Comparison of ENCODE assay signal across 30 cellular contexts in genomic region chr10:133133471-133134231, GRCh38. TPM values are rescaled to one million over a fixed set of nuclear protein-coding genes. Genes with fewer than 3 reads are reported as not detected.
DNase-seq lines count a peak whose midpoint lies in the region; ATAC-seq, FAIRE-seq and TF ChIP-seq lines count a peak whose summit lies in the region.
"Had no signal": no experiment of that assay in that cellular context is flagged by ENCODE, and none has a peak within 500 bp of the region (broad histone marks: within the 10 kb centered on the region; RNA-seq: fewer than 3 reads in every experiment).

No MANE protein-coding gene starts in this region.

- TF ChIP-seq CTCF in Panc1 (IDR thresholded peaks at IDR 0.05) (no peak), kidney (IDR thresholded peaks at IDR 0.05; ENCODE audit: borderline replicate concordance, extremely low read depth, insufficient read depth) (no peak), psoas muscle (IDR thresholded peaks at IDR 0.05) (no peak), GM20000 (IDR thresholded peaks at IDR 0.05; ENCODE audit: extremely low read depth, missing control alignments) (no peak)

- H3K4me3 Mint-ChIP-seq in activated CD8-positive, alpha-beta memory T cell treated with anti-CD3 and anti-CD28 coated beads, Interleukin-2, amount 10 ng/mL, durations not matched to agents 7 days and 5 days: no peak overlapping the region
- H3K4me3 Mint-ChIP-seq: brain; CD4-positive, CD25-positive, alpha-beta regulatory T cell; natural killer cell treated with Interleukin-12 subunit alpha and Interleukin-12 subunit beta and Interleukin-15 and Interleukin-18, amount 100 ng/mL, for 72 hours; stimulated activated naive B cell treated with anti-CD40 and anti-IgM and Interleukin-4, amounts not matched to agents 10 μg/mL and 1 μg/mL and 100 μg/mL, for 72 hours; T-cell had no signal

- DNase-seq in Panc1 (ENCODE audit: low read depth, low spot score): no peak
- DNase-seq in activated CD8-positive, alpha-beta memory T cell treated with anti-CD3 and anti-CD28 coated beads, Interleukin-2, amount 10 ng/mL, durations not matched to agents 7 days and 5 days: peak; percentile 33
- DNase-seq in kidney: peak; percentile 67
- peak; percentile 6 to 38 for DNase-seq in psoas muscle
- DNase-seq in DMS53 treated with DMSO at 0.1 percent for 48 hours (lab: John Stamatoyannopoulos, UW; ENCODE audit: unreplicated experiment): no peak
- DNase-seq in GM20000 (ENCODE audit: low spot score): no peak
- DNase-seq in MG63: no peak
- DNase-seq in SHP77 treated with DMSO at 0.1 percent for 48 hours (lab: John Stamatoyannopoulos, UW): no peak
- DNase-seq: activated CD4-positive, alpha-beta T cell treated with anti-CD3 and anti-CD28 coated beads for 1 hour; CD4-positive, CD25-positive, alpha-beta regulatory T cell; KG1; midbrain; MV-4-11; NCI-H1694 treated with DMSO at 0.1 percent for 48 hours; NCI-H226; NCI-H748 treated with DMSO at 0.1 percent for 48 hours; SIG-M5; stimulated activated CD4-positive, alpha-beta T cell treated with anti-CD3 and anti-CD28 coated beads, Interleukin-2, amount 100 ng/mL, for 24 hours; stimulated activated naive B cell treated with anti-CD40 and anti-IgM and Interleukin-4, amounts not matched to agents 10 μg/mL and 1 μg/mL and 100 μg/mL, for 72 hours; T-cell had no signal

- no peak for FAIRE-seq in kidney (lab: Jason Lieb, UNC)
- FAIRE-seq: colon, G401.6 had no signal

- in situ Hi-C loops in Panc1 (cut with HindIII; ENCODE audit: low pct_unique_long_range_greater_than_20kb, low sequenced_read_pairs): no loop called here

- H3K27me3 Mint-ChIP-seq in activated CD8-positive, alpha-beta memory T cell treated with anti-CD3 and anti-CD28 coated beads, Interleukin-2, amount 10 ng/mL, durations not matched to agents 7 days and 5 days: no peaks in the 10 kb centered on the region
- H3K27me3 Mint-ChIP-seq: brain; CD4-positive, CD25-positive, alpha-beta regulatory T cell; natural killer cell treated with Interleukin-12 subunit alpha and Interleukin-12 subunit beta and Interleukin-15 and Interleukin-18, amount 100 ng/mL, for 72 hours; stimulated activated naive B cell treated with anti-CD40 and anti-IgM and Interleukin-4, amounts not matched to agents 10 μg/mL and 1 μg/mL and 100 μg/mL, for 72 hours; T-cell had no signal

- ATAC-seq in Panc1 (0 out of 2 replicates have a peak, but pooled peaks have one; percentile 9), psoas muscle (no peak)
- ATAC-seq in activated CD8-positive, alpha-beta memory T cell treated with anti-CD3 and anti-CD28 coated beads, Interleukin-2, amount 10 ng/mL, durations not matched to agents 7 days and 5 days: no peak
- ATAC-seq: T-cell had no signal

- no peak overlapping the region for H3K27ac Mint-ChIP-seq in activated CD8-positive, alpha-beta memory T cell treated with anti-CD3 and anti-CD28 coated beads, Interleukin-2, amount 10 ng/mL, durations not matched to agents 7 days and 5 days
- H3K27ac Mint-ChIP-seq: CD4-positive, CD25-positive, alpha-beta regulatory T cell; natural killer cell treated with Interleukin-12 subunit alpha and Interleukin-12 subunit beta and Interleukin-15 and Interleukin-18, amount 100 ng/mL, for 72 hours; progenitor cell of endocrine pancreas; stimulated activated naive B cell treated with anti-CD40 and anti-IgM and Interleukin-4, amounts not matched to agents 10 μg/mL and 1 μg/mL and 100 μg/mL, for 72 hours; T-cell had no signal

- BruUV-seq in Panc1 (replicated peaks; lab: Mats Ljungman, UMichigan): no TSS peak

- intact Hi-C loops in Panc1 (cut with micrococcal nuclease; ENCODE audit: unreplicated experiment) (no loop called here), kidney (cut with DNase I) (no loop called here), psoas muscle (cut with DNase I) (no loop called here)

- H3K36me3 Mint-ChIP-seq in activated CD8-positive, alpha-beta memory T cell treated with anti-CD3 and anti-CD28 coated beads, Interleukin-2, amount 10 ng/mL, durations not matched to agents 7 days and 5 days: no peaks in the 10 kb centered on the region
- H3K36me3 Mint-ChIP-seq: brain; CD4-positive, CD25-positive, alpha-beta regulatory T cell; natural killer cell treated with Interleukin-12 subunit alpha and Interleukin-12 subunit beta and Interleukin-15 and Interleukin-18, amount 100 ng/mL, for 72 hours; stimulated activated naive B cell treated with anti-CD40 and anti-IgM and Interleukin-4, amounts not matched to agents 10 μg/mL and 1 μg/mL and 100 μg/mL, for 72 hours; T-cell had no signal

- H3K9me3 ChIP-seq in Panc1 (ENCODE audit: control insufficient read depth, insufficient read depth, low read depth, low read length) (no peaks in the 10 kb centered on the region), kidney (ENCODE audit: control insufficient read depth in 1 of 2, low read length in 2 of 2) (no peaks in the 10 kb centered on the region), psoas muscle (no peaks in the 10 kb centered on the region), MG63 (no peaks in the 10 kb centered on the region)
- H3K9me3 ChIP-seq: thoracic aorta had no signal

- H3K27me3 ChIP-seq in Panc1 (ENCODE audit: control insufficient read depth, insufficient read depth, low read length) (no peaks in the 10 kb centered on the region), psoas muscle (ENCODE audit: insufficient read depth in 3 of 3, low read length in 2 of 3) (peaks cover 0 to 3% (median 0%) of the 10 kb centered on the region in 3 donors), MG63 (peaks cover 3% of the 10 kb centered on the region; the same call in 1 of the 2 replicates)

- no peaks in the 10 kb centered on the region for H3K9me3 Mint-ChIP-seq in activated CD8-positive, alpha-beta memory T cell treated with anti-CD3 and anti-CD28 coated beads, Interleukin-2, amount 10 ng/mL, durations not matched to agents 7 days and 5 days (ENCODE audit: low read depth)
- H3K9me3 Mint-ChIP-seq: natural killer cell treated with Interleukin-12 subunit alpha and Interleukin-12 subunit beta and Interleukin-15 and Interleukin-18, amount 100 ng/mL, for 72 hours; stimulated activated naive B cell treated with anti-CD40 and anti-IgM and Interleukin-4, amounts not matched to agents 10 μg/mL and 1 μg/mL and 100 μg/mL, for 72 hours; T-cell had no signal

- H3K27ac ChIP-seq in Panc1 (ENCODE audit: low read length) (no peak overlapping the region), kidney (ENCODE audit: low read depth in 2 of 2, low read length in 2 of 2) (no peak overlapping the region), psoas muscle (no peak overlapping the region)
- H3K27ac ChIP-seq: skin epidermis, thoracic aorta had no signal

- H3K36me3 ChIP-seq in Panc1 (ENCODE audit: control insufficient read depth, insufficient read depth, low read length) (no peaks in the 10 kb centered on the region), kidney (ENCODE audit: control insufficient read depth in 1 of 2, insufficient read depth in 2 of 2, low read length in 2 of 2) (no peaks in the 10 kb centered on the region), psoas muscle (ENCODE audit: insufficient read depth in 1 of 2, low read depth in 1 of 2) (no peaks in the 10 kb centered on the region), MG63 (no peaks in the 10 kb centered on the region)
- H3K36me3 ChIP-seq: thoracic aorta had no signal

- no peak overlapping the region for H3K9ac ChIP-seq in kidney (ENCODE audit: low read length in 2 of 2)

- H3K4me1 Mint-ChIP-seq in activated CD8-positive, alpha-beta memory T cell treated with anti-CD3 and anti-CD28 coated beads, Interleukin-2, amount 10 ng/mL, durations not matched to agents 7 days and 5 days: no peaks in the 10 kb centered on the region
- H3K4me1 Mint-ChIP-seq: brain; CD4-positive, CD25-positive, alpha-beta regulatory T cell had no signal

- H3K4me1 ChIP-seq in Panc1 (ENCODE audit: control insufficient read depth, insufficient read depth, low read length) (no peaks in the 10 kb centered on the region; the same call in none of the 2 replicates), kidney (ENCODE audit: control insufficient read depth in 1 of 2, insufficient read depth in 1 of 2, low read depth in 1 of 2, low read length in 2 of 2) (no peaks in the 10 kb centered on the region), psoas muscle (no peaks in the 10 kb centered on the region)

- POLR2A ChIA-PET in Panc1 (lab: Charles Lee): no interaction called here

- WGBS in psoas muscle, 3 donors: 76 to 89% (median 85%) methylated on average over 17 to 20 of the region's 20 CpGs

- CTCF ChIA-PET in Panc1 (lab: Charles Lee): no interaction called here
- CTCF ChIA-PET in activated CD8-positive, alpha-beta memory T cell treated with anti-CD3 and anti-CD28 coated beads, Interleukin-2, amount 10 ng/mL, durations not matched to agents 7 days and 5 days (lab: Charles Lee): interaction anchor here (1.0 kb wide), 1 partner anchor 9 kb away, joined by 3 read pairs; no protein-coding TSS in a partner anchor

- H3K4me3 ChIP-seq in Panc1 (ENCODE audit: low read depth in 2 of 2, low read length in 2 of 2) (no peak overlapping the region), kidney (ENCODE audit: low read length in 2 of 2) (no peak overlapping the region), psoas muscle (no peak overlapping the region), MG63 (no peak overlapping the region)
- H3K4me3 ChIP-seq: skin epidermis, thoracic aorta had no signal

RNA-seq across cellular contexts. Expression of gene KNDC1, which starts 26.4 kb away (rescaled TPM):
- 2.6 TPM for total RNA-seq in Panc1 (2021; ENCODE audit: unreplicated experiment)
- 8.2 TPM for polyA plus RNA-seq in Panc1 (2012; ENCODE audit: insufficient read length)
- total RNA-seq in activated CD8-positive, alpha-beta memory T cell treated with anti-CD3 and anti-CD28 coated beads, Interleukin-2, amount 10 ng/mL, durations not matched to agents 7 days and 5 days: under 1 TPM in 1 of 2 experiments, not detected in 1; 0.32 TPM
- 8.7 TPM for total RNA-seq in kidney
- 0.43 TPM for polyA plus RNA-seq in kidney (ENCODE audit: insufficient read depth, low read depth, low replicate concordance)
- total RNA-seq in psoas muscle: under 1 TPM in 1 of 4 donors, not detected in 3; 0.10 TPM
- under 1 TPM in 2 of 3 donors, not detected in 1; under 0.01 to 0.01 TPM for polyA plus RNA-seq in psoas muscle
- 0.92 and 1.5 TPM in 2 replicates for total RNA-seq in MG63 (2014; rRNA removed; shearing (Covaris generic); ENCODE audit: low replicate concordance)
- total RNA-seq: glomerular endothelial cell, HT1080 had no signal
- polyA plus RNA-seq: CD4-positive, CD25-positive, alpha-beta regulatory T cell had no signal

RNA-seq across cellular contexts. Expression of gene ADGRA1, which starts 45.9 kb away (rescaled TPM):
- 0.05 TPM for total RNA-seq in Panc1 (2021; ENCODE audit: unreplicated experiment)
- not detected for polyA plus RNA-seq in Panc1 (2012; ENCODE audit: insufficient read length)
- not detected for total RNA-seq in activated CD8-positive, alpha-beta memory T cell treated with anti-CD3 and anti-CD28 coated beads, Interleukin-2, amount 10 ng/mL, durations not matched to agents 7 days and 5 days
- total RNA-seq in kidney: 0.91 TPM
- polyA plus RNA-seq in kidney (ENCODE audit: insufficient read depth, low read depth, low replicate concordance): 1.1 TPM
- total RNA-seq in psoas muscle: under 1 TPM in 3 of 4 donors, not detected in 1; 0.06 to 0.84 (median 0.44) TPM
- under 1 TPM in 2 of 3 donors, not detected in 1; 0.05 to 0.08 TPM for polyA plus RNA-seq in psoas muscle
- total RNA-seq in MG63 (2014; rRNA removed; shearing (Covaris generic); ENCODE audit: low replicate concordance): not detected in 2 replicates
- total RNA-seq: activated CD8-positive, alpha-beta memory T cell treated with anti-CD3 and anti-CD28 coated beads for 36 hours; CD4-positive, CD25-positive, alpha-beta regulatory T cell; glomerular endothelial cell; HT1080; natural killer cell treated with Interleukin-12 subunit alpha and Interleukin-12 subunit beta and Interleukin-15 and Interleukin-18, amount 100 ng/mL, for 72 hours; T-cell; thoracic aorta had no signal
- polyA plus RNA-seq: CD4-positive, CD25-positive, alpha-beta regulatory T cell had no signal

Comparison
In these comparisons a context has a peak if more than half of its experiments do, and no peak if none do; other contexts are left out.
1. DNase-seq: peak in activated CD8-positive, alpha-beta memory T cell treated with anti-CD3 and anti-CD28 coated beads, Interleukin-2, amount 10 ng/mL, durations not matched to agents 7 days and 5 days (single experiment), kidney (single experiment) and psoas muscle (2 of 2); none in Panc1 (single experiment), DMS53 treated with DMSO at 0.1 percent for 48 hours (single experiment), GM20000 (single experiment), MG63 (single experiment) and SHP77 treated with DMSO at 0.1 percent for 48 hours (single experiment).